8 cellular contexts compared by ENCODE assay signal in genomic region chr10:101214446-101215396, GRCh38. TPM values are rescaled to one million over a fixed set of nuclear protein-coding genes. Genes with fewer than 3 reads are reported as not detected.
A peak's percentile ranks its signal among the peaks of the same experiment; 100 is the strongest.
DNase-seq lines count a peak whose midpoint lies in the region; ATAC-seq and TF ChIP-seq lines count a peak whose summit lies in the region.

No MANE protein-coding gene starts in this region.

- intact Hi-C loops in PC-9 (cut with micrococcal nuclease; ENCODE audit: unreplicated experiment), result loop anchor here (1.0 to 5.0 kb wide), 6 partner anchors 54 to 794 kb away; no protein-coding TSS in a partner anchor
- intact Hi-C loops in tibial artery (cut with DNase I; ENCODE audit: low total_unique reads), result loop anchor here (10.0 kb wide), 1 partner anchor 250 kb away; no protein-coding TSS in a partner anchor
- intact Hi-C loops in lower leg skin (cut with DNase I; ENCODE audit: low total_unique reads), result loop anchor here (1.0 to 10.0 kb wide), 2 partner anchors 80 to 357 kb away; no protein-coding TSS in a partner anchor

- no peaks in the 10 kb centered on the region for H3F3A ChIP-seq in PC-9 (ENCODE audit: insufficient read depth, low read depth)

- no peaks in the 10 kb centered on the region for H3K9me3 Mint-ChIP-seq in activated T-cell treated with anti-CD3 and anti-CD28 coated beads, Interleukin-2, amount 50 U/mL, for 4 hours

- peak overlapping the region; percentile 88 for H3K4me2 ChIP-seq in PC-9
- peak overlapping the region; percentile 76 for H3K4me2 ChIP-seq in osteoblast (ENCODE audit: insufficient read depth, low read length)

- WGBS in lower leg skin, 2 donors, result 10 to 12% methylated on average over 45 to 49 of the region's 49 CpGs

- 0 out of 2 replicates have a peak, but pooled peaks cover 4% of the 10 kb centered on the region for H3K4me1 ChIP-seq in PC-9 (replicated peaks; ENCODE audit: insufficient read depth)
- H3K4me1 ChIP-seq in osteoblast (ENCODE audit: insufficient read depth, low read length), result peaks cover 6% of the 10 kb centered on the region
- H3K4me1 ChIP-seq in tibial artery, result peaks cover 0 to 48% (median 42%) of the 10 kb centered on the region in 4 donors

- peaks cover 41% of the 10 kb centered on the region for H3K27me3 ChIP-seq in PC-9 (ENCODE audit: insufficient read depth, low read depth)
- H3K27me3 ChIP-seq in osteoblast (ENCODE audit: insufficient read depth, low read length), result peaks cover 86% of the 10 kb centered on the region
- H3K27me3 ChIP-seq in tibial artery, result peaks cover 8 to 99% of the 10 kb centered on the region in 2 donors

- peak overlapping the region; percentile 53; the same call in 1 of the 2 replicates for H3K4me3 ChIP-seq in PC-9
- no peak overlapping the region for H3K4me3 ChIP-seq in fibroblast of mammary gland (ENCODE audit: control insufficient read depth, low read depth, low read length)
- H3K4me3 ChIP-seq in osteoblast (ENCODE audit: insufficient read depth, low read length), result peak overlapping the region; percentile 58
- H3K4me3 ChIP-seq in tibial artery, result peak overlapping the region in 1 of 2 donors; percentile 10
- H3K4me3 ChIP-seq in lower leg skin (ENCODE audit: low read depth, poor library complexity, severe bottlenecking), result no peak overlapping the region

- POLR2A ChIA-PET in PC-9 (lab: Charles Lee; ENCODE audit: unreplicated experiment), result no interaction called here

- no TSS peak for BruUV-seq in PC-9 (replicated peaks; lab: Mats Ljungman, UMichigan)

- DNase-seq in Daoy (ENCODE audit: low read depth) (peak; percentile 77), PC-9 (peak in 1 of 2 experiments; percentile 49), fibroblast of mammary gland (ENCODE audit: low read depth) (peak; percentile 43), osteoblast (ENCODE audit: insufficient read length, low spot score, missing footprints) (peak; percentile 93), tibial artery (no peak), lower leg skin (ENCODE audit: low spot score in 2 of 2) (no peak)
- peak; percentile 74 for DNase-seq in activated T-cell treated with anti-CD3 and anti-CD28 coated beads, Interleukin-2, amount 50 U/mL, for 4 hours

- H3K4me3 Mint-ChIP-seq in activated T-cell treated with anti-CD3 and anti-CD28 coated beads, Interleukin-2, amount 50 U/mL, for 4 hours, result peak overlapping the region; percentile 63

- CTCF ChIA-PET in PC-9 (lab: Charles Lee), result interaction anchor here (0.6 to 1.8 kb wide), 8 partner anchors 78 to 566 kb away, joined by 4 to 6 read pairs (median 4); no protein-coding TSS in a partner anchor

- no peaks in the 10 kb centered on the region for H3K36me3 Mint-ChIP-seq in activated T-cell treated with anti-CD3 and anti-CD28 coated beads, Interleukin-2, amount 50 U/mL, for 4 hours (ENCODE audit: insufficient read depth)

- H3K27me3 Mint-ChIP-seq in activated T-cell treated with anti-CD3 and anti-CD28 coated beads, Interleukin-2, amount 50 U/mL, for 4 hours (ENCODE audit: low read depth), result peaks cover 88% of the 10 kb centered on the region

- peak; percentile 67 for ATAC-seq in HG03432 (IDR thresholded peaks at IDR 0.05; ENCODE audit: unreplicated experiment)
- peak; percentile 83 to 86 for ATAC-seq in activated T-cell treated with anti-CD3 and anti-CD28 coated beads, Interleukin-2, amount 50 U/mL, for 4 hours

- TF ChIP-seq CTCF in PC-9 (conservative IDR thresholded peaks at IDR 0.05) (peak; percentile 84), fibroblast of mammary gland (conservative IDR thresholded peaks at IDR 0.05; ENCODE audit: control insufficient read depth, insufficient read depth, low read depth, low read length) (peak; percentile 73), osteoblast (IDR thresholded peaks at IDR 0.05; ENCODE audit: extremely low read depth, low read depth, low read length) (peak; percentile 77), tibial artery (IDR thresholded peaks at IDR 0.05) (peak; percentile 63 to 84), lower leg skin (IDR thresholded peaks at IDR 0.05) (no peak)

- no peak for TF ChIP-seq POLR2A in lower leg skin (IDR thresholded peaks at IDR 0.05)

- H3K36me3 ChIP-seq in PC-9 (ENCODE audit: low read depth), result no peaks in the 10 kb centered on the region
- H3K36me3 ChIP-seq in osteoblast (ENCODE audit: insufficient read depth, low read length), result no peaks in the 10 kb centered on the region
- H3K36me3 ChIP-seq in tibial artery, result no peaks in the 10 kb centered on the region

- H3K9me3 ChIP-seq in PC-9 (ENCODE audit: insufficient read depth, low read depth) (no peaks in the 10 kb centered on the region), osteoblast (ENCODE audit: low read depth, low read length) (no peaks in the 10 kb centered on the region), tibial artery (no peaks in the 10 kb centered on the region)

- no peak overlapping the region for H2AFZ ChIP-seq in PC-9
- H2AFZ ChIP-seq in osteoblast (ENCODE audit: low read length), result no peak overlapping the region

- H3K9me2 ChIP-seq in PC-9 (ENCODE audit: insufficient read depth), result no peaks in the 10 kb centered on the region

- H3K27ac ChIP-seq in PC-9 (no peak overlapping the region), osteoblast (ENCODE audit: low read depth, low read length) (no peak overlapping the region), tibial artery (no peak overlapping the region)

- H3K4me1 Mint-ChIP-seq in activated T-cell treated with anti-CD3 and anti-CD28 coated beads, Interleukin-2, amount 50 U/mL, for 4 hours (ENCODE audit: low read depth), result peaks cover 34% of the 10 kb centered on the region

- H3K79me2 ChIP-seq in PC-9 (ENCODE audit: low read depth), result no peaks in the 10 kb centered on the region
- no peaks in the 10 kb centered on the region for H3K79me2 ChIP-seq in osteoblast (ENCODE audit: insufficient read depth, low read length)

- no peaks in the 10 kb centered on the region for H4K20me1 ChIP-seq in PC-9 (ENCODE audit: insufficient read depth)
- peaks cover 6% of the 10 kb centered on the region for H4K20me1 ChIP-seq in osteoblast (ENCODE audit: insufficient read depth, low read length)

RNA-seq across cellular contexts. Expression of gene LBX1, which starts 14.5 kb away (rescaled TPM):
- 0.06 TPM in 1 of 2 replicates, not detected in the other for total RNA-seq in Daoy (2014; rRNA removed; shearing (Covaris generic))
- not detected in 2 replicates for total RNA-seq in PC-9 (2021)
- not detected for total RNA-seq in activated T-cell treated with anti-CD3 and anti-CD28 coated beads, Interleukin-2, amount 50 U/mL, for 4 hours
- not detected in 2 replicates for total RNA-seq in osteoblast
- total RNA-seq in lower leg skin, result not detected

Comparison
In these comparisons a context has a peak if more than half of its experiments do, and no peak if none do; other contexts are left out.
1. DNase-seq: peak in Daoy (single experiment), activated T-cell treated with anti-CD3 and anti-CD28 coated beads, Interleukin-2, amount 50 U/mL, for 4 hours (single experiment), fibroblast of mammary gland (single experiment) and osteoblast (single experiment); none in tibial artery (0 of 2) and lower leg skin (0 of 2).
2. H3K4me3 ChIP-seq: peak in PC-9 (single experiment) and osteoblast (single experiment); none in fibroblast of mammary gland (single experiment) and lower leg skin (single experiment).
3. CTCF ChIP-seq: peak in PC-9 (single experiment), fibroblast of mammary gland (single experiment), osteoblast (single experiment) and tibial artery (2 of 2); none in lower leg skin (0 of 3).